8 cellular contexts compared by ENCODE assay signal in genomic region chrX:45771560-45772340, GRCh38.
DNase-seq lines count a peak whose midpoint lies in the region; ATAC-seq, FAIRE-seq and TF ChIP-seq lines count a peak whose summit lies in the region.

No MANE protein-coding gene starts in this region.

- no peaks in the 10 kb centered on the region for H3K9me1 ChIP-seq in endothelial cell of umbilical vein (replicated peaks; ENCODE audit: control insufficient read depth, extremely low read depth, insufficient read depth, low read length)

- H3K9ac ChIP-seq in endothelial cell of umbilical vein (replicated peaks; ENCODE audit: extremely low read depth, insufficient read depth, low read length), result peak overlapping the region; percentile 99

- dilution Hi-C loops in endothelial cell of umbilical vein (cut with MboI; ENCODE audit: extremely low pct_ligation_motif_present, low sequenced_read_pairs), result no loop called here

- ATAC-seq in GM18511 (IDR thresholded peaks at IDR 0.05; ENCODE audit: unreplicated experiment) (peak; percentile 57), HG03442 (IDR thresholded peaks at IDR 0.05; ENCODE audit: unreplicated experiment) (peak; percentile 64), HG03139 (IDR thresholded peaks at IDR 0.05; ENCODE audit: unreplicated experiment) (no peak)
- ATAC-seq in activated CD4-positive, CD25-positive, alpha-beta regulatory T cell treated with anti-CD3 and anti-CD28 coated beads, Interleukin-2, amount 50 U/mL, for 24 hours, result peak; percentile 60 to 76

- BruUV-seq in endothelial cell of umbilical vein (replicated peaks; lab: Mats Ljungman, UMichigan), result no TSS peak

- peaks cover 3% of the 10 kb centered on the region for H3K36me3 Mint-ChIP-seq in osteocyte (ENCODE audit: unreplicated experiment)

- peak; percentile 91 for FAIRE-seq in endothelial cell of umbilical vein (lab: Jason Lieb, UNC)

- H3K9me3 Mint-ChIP-seq in osteocyte (ENCODE audit: unreplicated experiment), result peaks cover 2% of the 10 kb centered on the region

- H3K27me3 ChIP-seq in endothelial cell of umbilical vein (ENCODE audit: control insufficient read depth in 2 of 2, insufficient read depth in 2 of 2, low read length in 2 of 2), result no peaks in the 10 kb centered on the region

- H4K20me1 ChIP-seq in endothelial cell of umbilical vein (replicated peaks; ENCODE audit: control insufficient read depth, extremely low read depth, insufficient read depth, low read length), result no peaks in the 10 kb centered on the region

- intact Hi-C loops in endothelial cell of umbilical vein (cut with micrococcal nuclease), result loop anchor here (1.0 to 5.0 kb wide), 6 partner anchors 18 to 899 kb away; partner anchors contain the start of gene KDM6A

- no peaks in the 10 kb centered on the region for H3K9me3 ChIP-seq in endothelial cell of umbilical vein (replicated peaks; ENCODE audit: control insufficient read depth, insufficient read depth, low read length)

- H3K27ac ChIP-seq in endothelial cell of umbilical vein (ENCODE audit: insufficient read depth, low read depth, low read length), result peak overlapping the region; percentile 87

- H3K4me1 ChIP-seq in endothelial cell of umbilical vein (ENCODE audit: control insufficient read depth, extremely low read depth, insufficient read depth, low read length), result peaks cover 46% of the 10 kb centered on the region

- CTCF ChIA-PET in endothelial cell of umbilical vein (lab: Charles Lee), result interaction anchor here (1.0 to 2.1 kb wide), 4 partner anchors 30 to 637 kb away, joined by 4 to 10 read pairs (median 4); no protein-coding TSS in a partner anchor

- H3K36me3 ChIP-seq in endothelial cell of umbilical vein (ENCODE audit: control insufficient read depth in 2 of 2, extremely low read depth in 1 of 2, insufficient read depth in 2 of 2, low read length in 2 of 2), result peaks cover 0 to 6% of the 10 kb centered on the region in 2 experiments

- POLR2A ChIA-PET in endothelial cell of umbilical vein (lab: Charles Lee), result interaction anchor here (1.8 to 3.1 kb wide), 4 partner anchors 12 to 37 kb away, joined by 4 to 14 read pairs (median 9); no protein-coding TSS in a partner anchor

- H3K4me1 Mint-ChIP-seq in osteocyte (ENCODE audit: unreplicated experiment), result peaks cover 70% of the 10 kb centered on the region

- peaks cover 72% of the 10 kb centered on the region for H3K79me2 ChIP-seq in endothelial cell of umbilical vein (ENCODE audit: control insufficient read depth, insufficient read depth, low read length)

- peak overlapping the region in 2 of 3 experiments; percentile 42 to 100 for H3K4me3 ChIP-seq in endothelial cell of umbilical vein (replicated peaks in 1 of 3; ENCODE audit: insufficient read depth in 1 of 3, low read depth in 1 of 3, low read length in 3 of 3)

- peak overlapping the region; percentile 94 for H3K4me2 ChIP-seq in endothelial cell of umbilical vein (ENCODE audit: insufficient read depth, low read length)

- no peak overlapping the region for H2AFZ ChIP-seq in endothelial cell of umbilical vein (ENCODE audit: low read depth, low read length)

- DNase-seq in endothelial cell of umbilical vein (ENCODE audit: low read depth, low spot score) (peak; percentile 80), osteocyte (ENCODE audit: extremely low spot score, unreplicated experiment) (no peak), middle frontal gyrus (ENCODE audit: extremely low spot score, low spot score) (no peak), NCI-H2227 (lab: John Stamatoyannopoulos, UW; ENCODE audit: unreplicated experiment) (no peak)

- no peak for TF ChIP-seq CTCF in endothelial cell of umbilical vein (IDR thresholded peaks at IDR 0.05; ENCODE audit: extremely low read depth in 1 of 2, insufficient read depth in 1 of 2, low read depth in 1 of 2, low read length in 2 of 2)
- no peak for TF ChIP-seq CTCF in osteocyte (IDR thresholded peaks at IDR 0.05)

- TF ChIP-seq POLR2A in endothelial cell of umbilical vein (IDR thresholded peaks at IDR 0.05; ENCODE audit: low read depth, low read length), result peak; percentile 22

- peak overlapping the region; percentile 84 for H3K4me3 Mint-ChIP-seq in osteocyte (ENCODE audit: unreplicated experiment)

- no peaks in the 10 kb centered on the region for H3K27me3 Mint-ChIP-seq in osteocyte (ENCODE audit: unreplicated experiment)

- peak overlapping the region; percentile 91 for H3K27ac Mint-ChIP-seq in osteocyte (ENCODE audit: unreplicated experiment)

TF ChIP-seq in endothelial cell of umbilical vein, 7 proteins besides CTCF, POLR2A, EP300 and RAD21:
- TF ChIP-seq, protein P1, sequence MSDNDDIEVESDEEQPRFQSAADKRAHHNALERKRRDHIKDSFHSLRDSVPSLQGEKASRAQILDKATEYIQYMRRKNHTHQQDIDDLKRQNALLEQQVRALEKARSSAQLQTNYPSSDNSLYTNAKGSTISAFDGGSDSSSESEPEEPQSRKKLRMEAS (IDR thresholded peaks at IDR 0.05; ENCODE audit: insufficient read depth, insufficient read length), result no peak
- TF ChIP-seq MYC (IDR thresholded peaks at IDR 0.05; ENCODE audit: low read depth, low read length) (no peak), GATA2 (IDR thresholded peaks at IDR 0.05; ENCODE audit: insufficient read depth, insufficient read length, low read depth, low read length) (peak; percentile 53), JUN (IDR thresholded peaks at IDR 0.05; ENCODE audit: borderline replicate concordance, insufficient read depth, insufficient read length, low read depth) (peak; percentile 15)
